ENCODE assay signal across 12 cellular contexts in the genomic region with DNA sequence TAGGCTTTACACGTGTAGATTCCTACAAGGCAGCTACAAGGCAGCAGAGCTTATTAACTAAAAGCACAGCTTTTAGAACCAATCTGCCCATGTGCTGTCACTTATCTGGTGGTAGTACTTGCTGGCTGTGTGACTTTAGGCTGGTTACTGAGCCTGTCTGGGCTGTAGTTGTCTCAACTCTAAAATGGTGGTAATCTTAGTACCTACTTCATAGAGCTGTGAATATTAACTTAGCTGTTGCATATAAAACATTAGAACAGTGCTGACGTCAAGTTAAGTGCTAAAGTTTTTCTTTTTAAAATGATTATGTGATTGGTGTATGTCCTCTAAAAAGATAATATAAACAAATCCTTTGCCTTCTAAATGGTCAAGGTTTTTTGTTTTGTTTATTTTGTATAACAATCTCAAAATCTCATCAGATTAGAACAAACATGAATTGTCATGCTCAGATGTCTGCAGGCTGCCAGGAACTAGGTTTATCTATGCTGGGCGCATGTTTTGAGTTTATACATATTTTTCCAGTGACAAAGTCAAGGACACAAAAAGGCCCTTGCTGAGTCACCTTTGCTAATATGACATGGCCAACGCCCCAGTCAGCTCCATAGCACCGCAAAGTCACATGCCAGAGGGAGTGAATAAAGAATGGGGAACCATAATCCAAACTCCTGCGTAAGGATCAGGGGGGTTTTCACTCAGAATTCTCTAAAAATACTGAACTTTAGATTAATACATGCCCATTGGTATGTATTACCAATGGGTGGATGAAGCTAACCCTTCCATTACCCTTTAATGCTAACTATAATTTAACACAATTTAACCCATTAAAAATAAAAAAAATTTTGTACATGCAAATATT.
DNase-seq lines count a peak whose midpoint lies in the region; ATAC-seq lines count a peak whose summit lies in the region.
"Had no signal": no experiment of that assay in that cellular context is flagged by ENCODE, and none has a peak within 500 bp of the region (broad histone marks: within the 10 kb centered on the region; RNA-seq: fewer than 3 reads in every experiment).

No MANE protein-coding gene starts in this region.

- H3K27me3 ChIP-seq in HUES48 (ENCODE audit: control insufficient read depth, insufficient read depth, low read length) = no peaks in the 10 kb centered on the region

- peak; percentile 36 for DNase-seq in AG08396 (ENCODE audit: low spot score)
- peak; percentile 31 for DNase-seq in amniotic epithelial cell (ENCODE audit: low read depth)
- peak; percentile 67 for DNase-seq in iris pigment epithelial cell (ENCODE audit: low read depth)
- no peak for DNase-seq in activated CD4-positive, alpha-beta T cell treated with anti-CD3 and anti-CD28 coated beads, Interleukin-2, amount 50 U/mL, for 4 hours
- no peak for DNase-seq in activated gamma-delta T cell (lab: John Stamatoyannopoulos, UW)
- no peak for DNase-seq in C1 segment of cervical spinal cord (lab: John Stamatoyannopoulos, UW)
- DNase-seq: hypothalamus; NCI-H1105; NK-92 treated with Interleukin-12 subunit alpha and Interleukin-12 subunit beta, amount 100 ng/mL, for 24 hours had no signal

- H3K36me3 ChIP-seq in HUES48 (ENCODE audit: control insufficient read depth, insufficient read depth, low read length) = no peaks in the 10 kb centered on the region

- H3K4me3 ChIP-seq in HUES48 (ENCODE audit: low read depth, low read length) = no peak overlapping the region
- H3K4me3 ChIP-seq: coronary artery had no signal

- peaks cover 30% of the 10 kb centered on the region for H3K4me1 ChIP-seq in HUES48 (ENCODE audit: control insufficient read depth, insufficient read depth, low read length)

- H3K27ac ChIP-seq in HUES48 (ENCODE audit: low read depth, low read length) = peak overlapping the region; percentile 26
- H3K27ac ChIP-seq: coronary artery had no signal

- H3K9me3 ChIP-seq in HUES48 (ENCODE audit: control insufficient read depth, insufficient read depth, low read length) = no peaks in the 10 kb centered on the region

- no peak for ATAC-seq in GM18517 (IDR thresholded peaks at IDR 0.05; ENCODE audit: unreplicated experiment)

- no peak overlapping the region for H3K9ac ChIP-seq in HUES48 (ENCODE audit: low read depth, low read length)

Comparison
In these comparisons a context has a peak if more than half of its experiments do, and no peak if none do; other contexts are left out.
1. DNase-seq: peak in AG08396 (single experiment), amniotic epithelial cell (single experiment) and iris pigment epithelial cell (single experiment); none in activated CD4-positive, alpha-beta T cell treated with anti-CD3 and anti-CD28 coated beads, Interleukin-2, amount 50 U/mL, for 4 hours (0 of 2), activated gamma-delta T cell (single experiment) and C1 segment of cervical spinal cord (0 of 14).